ENCODE assay signal across 2 cellular contexts in genomic region chr11:10319691-10320090, GRCh38.
TF ChIP-seq lines count a peak whose summit lies in the region.

No MANE protein-coding gene starts in this region.

TF ChIP-seq in GM12891, 5 proteins besides CTCF, POLR2A, EP300 and RAD21:
- TF ChIP-seq POU2F2 (IDR thresholded peaks at IDR 0.05; ENCODE audit: low read depth, low read length), result no peak

TF ChIP-seq in H1, 55 proteins besides CTCF, POLR2A, EP300 and RAD21:
- TF ChIP-seq FOSL1 (IDR thresholded peaks at IDR 0.05; ENCODE audit: insufficient read depth, low read depth, low read length) (no peak), TAF1 (IDR thresholded peaks at IDR 0.05; ENCODE audit: low read depth, low read length) (no peak), RXRA (IDR thresholded peaks at IDR 0.05; ENCODE audit: insufficient read depth, low read depth, low read length) (no peak), TCF12 (IDR thresholded peaks at IDR 0.05; ENCODE audit: low read depth, low read length) (no peak), SRF (IDR thresholded peaks at IDR 0.05; ENCODE audit: low read depth, low read length) (no peak), TAF7 (optimal IDR thresholded peaks at IDR 0.05; ENCODE audit: borderline replicate concordance, low read depth, low read length) (no peak), E2F6 (IDR thresholded peaks at IDR 0.05) (no peak), RNF2 (IDR thresholded peaks at IDR 0.05; ENCODE audit: borderline replicate concordance, low read depth, low read length, missing control alignments, poor library complexity, severe bottlenecking) (no peak), GTF2F1 (IDR thresholded peaks at IDR 0.05; ENCODE audit: borderline replicate concordance, low read depth, low read length) (no peak), TEAD4 (IDR thresholded peaks at IDR 0.05; ENCODE audit: low read depth, low read length) (no peak), SP1 (IDR thresholded peaks at IDR 0.05; ENCODE audit: low read depth, low read length) (no peak), POLR2AphosphoS5 (IDR thresholded peaks at IDR 0.05; ENCODE audit: low read depth, low read length) (no peak), EGR1 (IDR thresholded peaks at IDR 0.05; ENCODE audit: borderline replicate concordance, low read depth, low read length) (no peak), EZH2 (IDR thresholded peaks at IDR 0.05; ENCODE audit: low read depth, low read length, severe bottlenecking) (no peak), JUN (IDR thresholded peaks at IDR 0.05; ENCODE audit: low read depth, low read length) (no peak), SIN3A (conservative IDR thresholded peaks at IDR 0.05 in 1 of 2, IDR thresholded peaks at IDR 0.05 in 1 of 2; ENCODE audit: low read depth in 1 of 2, low read length in 2 of 2) (no peak), CHD2 (IDR thresholded peaks at IDR 0.05; ENCODE audit: low read length) (no peak), SUZ12 (IDR thresholded peaks at IDR 0.05; ENCODE audit: low read length) (no peak), NRF1 (IDR thresholded peaks at IDR 0.05; ENCODE audit: low read depth, low read length) (no peak)
